ENCODE assay signal across 8 cellular contexts in genomic region chr17:58447039-58447975, GRCh38. TPM values are rescaled to one million over a fixed set of nuclear protein-coding genes. Genes with fewer than 3 reads are reported as not detected.
DNase-seq lines count a peak whose midpoint lies in the region; ATAC-seq and TF ChIP-seq lines count a peak whose summit lies in the region.

No MANE protein-coding gene starts in this region.

- H3K27ac Mint-ChIP-seq in activated T-cell treated with anti-CD3 and anti-CD28 coated beads, Interleukin-2, amount 50 U/mL, for 72 hours = peak overlapping the region; percentile 17

- H3K9me3 ChIP-seq in aorta (ENCODE audit: control insufficient read depth, low read length) = no peaks in the 10 kb centered on the region

- H3K4me3 ChIP-seq in LNCaP clone FGC (ENCODE audit: low read depth, low read length) (no peak overlapping the region), foreskin fibroblast (ENCODE audit: low read depth in 1 of 2, low read length in 2 of 2) (no peak overlapping the region), aorta (ENCODE audit: low read length in 2 of 2) (no peak overlapping the region)

- H3K27ac ChIP-seq in aorta (ENCODE audit: low read depth in 1 of 2, low read length in 2 of 2) = no peak overlapping the region

- no peaks in the 10 kb centered on the region for H3K4me1 Mint-ChIP-seq in activated T-cell treated with anti-CD3 and anti-CD28 coated beads, Interleukin-2, amount 50 U/mL, for 72 hours (ENCODE audit: low read depth)

- no peaks in the 10 kb centered on the region for H3K27me3 ChIP-seq in aorta (ENCODE audit: control insufficient read depth in 1 of 2, insufficient read depth in 2 of 2, low read length in 1 of 2)

- no peaks in the 10 kb centered on the region for H3K36me3 Mint-ChIP-seq in activated T-cell treated with anti-CD3 and anti-CD28 coated beads, Interleukin-2, amount 50 U/mL, for 72 hours (ENCODE audit: insufficient read depth in 2 of 2)

- ATAC-seq in activated T-cell treated with anti-CD3 and anti-CD28 coated beads, Interleukin-2, amount 50 U/mL, for 72 hours (replicated peaks in 1 of 2) = peak; percentile 94 to 99
- peak; percentile 59 for ATAC-seq in aorta (ENCODE audit: low FRiP score)
- ATAC-seq in GM21515 (IDR thresholded peaks at IDR 0.05; ENCODE audit: unreplicated experiment) = no peak

- no peaks in the 10 kb centered on the region for H3K27me3 Mint-ChIP-seq in activated T-cell treated with anti-CD3 and anti-CD28 coated beads, Interleukin-2, amount 50 U/mL, for 72 hours (ENCODE audit: low read depth)

- H3K4me1 ChIP-seq in aorta (ENCODE audit: control insufficient read depth in 1 of 2, insufficient read depth in 2 of 2, low read length in 2 of 2) = no peaks in the 10 kb centered on the region

- WGBS in aorta, 2 donors = 66 to 70% methylated on average over 9 of the region's 9 CpGs

- H3K4me3 Mint-ChIP-seq in activated T-cell treated with anti-CD3 and anti-CD28 coated beads, Interleukin-2, amount 50 U/mL, for 72 hours = no peak overlapping the region

- TF ChIP-seq CTCF in LNCaP clone FGC (IDR thresholded peaks at IDR 0.05; ENCODE audit: control insufficient read depth, extremely low read depth, insufficient read depth) (peak; percentile 96), foreskin fibroblast (IDR thresholded peaks at IDR 0.05; ENCODE audit: low read depth, low read length) (peak; percentile 89)

- no peaks in the 10 kb centered on the region for H3K9me3 Mint-ChIP-seq in activated T-cell treated with anti-CD3 and anti-CD28 coated beads, Interleukin-2, amount 50 U/mL, for 72 hours

- peak; percentile 83 for DNase-seq in GDM1 (lab: John Stamatoyannopoulos, UW)
- peak; percentile 74 for DNase-seq in LNCaP clone FGC (ENCODE audit: low read depth)
- DNase-seq in RKO (ENCODE audit: low spot score) = peak; percentile 84
- peak; percentile 73 to 80 for DNase-seq in activated T-cell treated with anti-CD3 and anti-CD28 coated beads, Interleukin-2, amount 50 U/mL, for 72 hours
- DNase-seq in foreskin fibroblast = peak; percentile 68 to 87
- DNase-seq in posterior cingulate gyrus = peak in 6 of 10 donors; percentile 15 to 89 (median 28)
- DNase-seq in aorta = peak in 1 of 2 donors; percentile 68

- no peaks in the 10 kb centered on the region for H3K36me3 ChIP-seq in aorta (ENCODE audit: control insufficient read depth in 1 of 2, insufficient read depth in 2 of 2, low read length in 1 of 2)

- intact Hi-C loops in posterior cingulate gyrus (cut with DNase I) = no loop called here
- intact Hi-C loops in aorta (cut with DNase I) = no loop called here

RNA-seq across cellular contexts. Expression of gene RNF43, which starts 30.0 kb away (rescaled TPM):
- 1 to 10 TPM; 2.6 to 3.4 TPM for total RNA-seq in activated T-cell treated with anti-CD3 and anti-CD28 coated beads, Interleukin-2, amount 50 U/mL, for 72 hours
- total RNA-seq in aorta = under 1 TPM in 1 of 2 donors, not detected in 1; 0.68 TPM
- 1 to 10 TPM in 1 of 2 donors, under 1 TPM in 1; 0.10 to 1.1 TPM for polyA plus RNA-seq in aorta

RNA-seq across cellular contexts. Expression of gene HSF5, which starts 40.9 kb away (rescaled TPM):
- 1 to 10 TPM; 2.9 to 3.3 TPM for total RNA-seq in activated T-cell treated with anti-CD3 and anti-CD28 coated beads, Interleukin-2, amount 50 U/mL, for 72 hours
- not detected for total RNA-seq in aorta
- not detected for polyA plus RNA-seq in aorta
